In genomic region chr4:76212851-76213414, GRCh38 we compare ENCODE assay signal across 8 cellular contexts. TPM values are rescaled to one million over a fixed set of nuclear protein-coding genes. Genes with fewer than 3 reads are reported as not detected.
DNase-seq lines count a peak whose midpoint lies in the region; ATAC-seq and TF ChIP-seq lines count a peak whose summit lies in the region.

No MANE protein-coding gene starts in this region.

- no peak for TF ChIP-seq CTCF in breast epithelium (IDR thresholded peaks at IDR 0.05)

- H3K4me3 ChIP-seq in breast epithelium = peak overlapping the region; percentile 68 to 89 (median 74)

- DNase-seq in A172 (ENCODE audit: low spot score) = peak; percentile 33
- peak; percentile 78 for DNase-seq in SW480 (ENCODE audit: low spot score)
- DNase-seq in breast epithelium (ENCODE audit: low spot score in 2 of 2) = no peak
- peak; percentile 50 for DNase-seq in left kidney (ENCODE audit: low read depth, low spot score)
- DNase-seq in stimulated activated CD8-positive, alpha-beta memory T cell treated with anti-CD3 and anti-CD28 coated beads, Interleukin-4, amount 100 ng/mL, for 48 hours = peak; percentile 49
- no peak for DNase-seq in AG08396 (ENCODE audit: low spot score)

- no peak for TF ChIP-seq POLR2A in breast epithelium (IDR thresholded peaks at IDR 0.05)

- peaks cover 2 to 40% of the 10 kb centered on the region in 2 donors for H3K4me1 ChIP-seq in breast epithelium

- H3K27me3 ChIP-seq in breast epithelium = no peaks in the 10 kb centered on the region

- no peaks in the 10 kb centered on the region for H3K9me3 ChIP-seq in breast epithelium

- peak overlapping the region; percentile 98 to 99 for H3K27ac ChIP-seq in breast epithelium

- no peaks in the 10 kb centered on the region for H3K36me3 ChIP-seq in breast epithelium

- intact Hi-C loops in breast epithelium (cut with DNase I; ENCODE audit: low total_unique reads) = no loop called here

- peak; percentile 1 for ATAC-seq in GM21447 (IDR thresholded peaks at IDR 0.05; ENCODE audit: unreplicated experiment)
- no peak for ATAC-seq in GM21825 (IDR thresholded peaks at IDR 0.05; ENCODE audit: unreplicated experiment)

RNA-seq across cellular contexts. Expression of gene SCARB2, which starts 0.7 kb away (rescaled TPM):
- total RNA-seq in A172 (2014; rRNA removed; shearing (Covaris generic)) = 113 and 136 TPM in 2 replicates
- 100 to 1,000 TPM; 148 to 231 (median 160) TPM for total RNA-seq in breast epithelium

RNA-seq across cellular contexts. Expression of gene FAM47E, which starts 38.6 kb away (rescaled TPM):
- 0.12 and 0.38 TPM in 2 replicates for total RNA-seq in A172 (2014; rRNA removed; shearing (Covaris generic))
- total RNA-seq in breast epithelium = 10 to 100 TPM in 1 of 3 donors, 1 to 10 TPM in 2; 6.1 to 17.9 (median 9.5) TPM

Comparison
In these comparisons a context has a peak if more than half of its experiments do, and no peak if none do; other contexts are left out.
1. DNase-seq: peak in A172 (single experiment), SW480 (single experiment), left kidney (single experiment) and stimulated activated CD8-positive, alpha-beta memory T cell treated with anti-CD3 and anti-CD28 coated beads, Interleukin-4, amount 100 ng/mL, for 48 hours (single experiment); none in breast epithelium (0 of 2) and AG08396 (single experiment).